ENCODE assay signal across 19 cellular contexts in the genomic region with DNA sequence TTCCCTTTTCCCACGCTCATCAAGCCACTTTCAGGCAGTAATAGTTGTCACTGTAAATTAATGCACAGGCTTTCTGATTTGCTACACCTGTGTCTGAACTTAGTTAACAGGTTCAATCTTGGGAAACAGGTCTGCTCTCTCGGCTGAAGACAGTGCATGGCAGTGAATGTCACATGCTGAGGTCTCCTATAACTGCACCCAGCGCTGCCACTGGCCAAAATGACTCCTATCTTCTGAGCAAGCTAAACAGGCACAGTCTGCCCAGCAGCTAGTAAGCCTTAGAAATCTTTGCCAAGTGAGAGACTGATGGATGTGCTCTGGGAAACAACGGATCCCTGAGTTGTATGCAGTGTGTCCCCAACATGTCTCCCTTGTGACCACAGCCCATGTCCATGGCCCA. TPM values are rescaled to one million over a fixed set of nuclear protein-coding genes. Genes with fewer than 3 reads are reported as not detected.
DNase-seq lines count a peak whose midpoint lies in the region; ATAC-seq and TF ChIP-seq lines count a peak whose summit lies in the region.
"Had no signal": no experiment of that assay in that cellular context is flagged by ENCODE, and none has a peak within 500 bp of the region (broad histone marks: within the 10 kb centered on the region; RNA-seq: fewer than 3 reads in every experiment).

No MANE protein-coding gene starts in this region.

- ATAC-seq in CD8-positive, alpha-beta T cell = no peak
- peak; percentile 88 for ATAC-seq in esophagus mucosa
- no peak for ATAC-seq in upper lobe of left lung (ENCODE audit: low FRiP score in 2 of 2)
- ATAC-seq: activated T-cell treated with anti-CD3 and anti-CD28 coated beads, Interleukin-2, amount 50 U/mL, for 72 hours; GM12878; left colon had no signal

- no peak for TF ChIP-seq POLR2A in upper lobe of left lung (IDR thresholded peaks at IDR 0.05)

- intact Hi-C loops in CD8-positive, alpha-beta T cell (cut with DNase I, micrococcal nuclease) = no loop called here

- peaks cover 14% of the 10 kb centered on the region for H3K36me3 Mint-ChIP-seq in CD8-positive, alpha-beta T cell

- H4K12ac ChIP-seq in trophoblast cell (ENCODE audit: low read depth, low read length) = no peak overlapping the region

- TF ChIP-seq EP300 in upper lobe of left lung (IDR thresholded peaks at IDR 0.05) = no peak

- H3K9ac ChIP-seq in SU-DHL-6 (ENCODE audit: low read length) (no peak overlapping the region), trophoblast cell (ENCODE audit: low read length) (no peak overlapping the region)
- H3K9ac ChIP-seq: SK-N-SH had no signal

- WGBS in trophoblast cell (ENCODE audit: extremely low coverage, insufficient coverage, insufficient read length) = 100% methylated on average over 1 of the region's 4 CpGs
- 93 to 99% methylated on average over 4 of the region's 4 CpGs for WGBS in upper lobe of left lung, 2 donors

- H3K9me2 ChIP-seq in SU-DHL-6 (replicated peaks; ENCODE audit: insufficient read depth, low read length) = no peaks in the 10 kb centered on the region
- H3K9me2 ChIP-seq: SK-N-SH had no signal

- H3F3A ChIP-seq in SU-DHL-6 (ENCODE audit: insufficient read depth) = peaks cover 12% of the 10 kb centered on the region; the same call in 1 of the 2 replicates

- H3K79me1 ChIP-seq in trophoblast cell (ENCODE audit: low read length) = peaks cover 3% of the 10 kb centered on the region

- H3K4me2 ChIP-seq in SU-DHL-6 (ENCODE audit: low read depth, low read length, poor library complexity, severe bottlenecking) = no peak overlapping the region
- H3K4me2 ChIP-seq in trophoblast cell (ENCODE audit: low read length) = no peak overlapping the region
- H3K4me2 ChIP-seq: hepatocyte, SK-N-SH had no signal

- peak overlapping the region; percentile 71 for H3K27ac Mint-ChIP-seq in CD8-positive, alpha-beta T cell
- H3K27ac Mint-ChIP-seq: activated T-cell treated with anti-CD3 and anti-CD28 coated beads, Interleukin-2, amount 50 U/mL, for 72 hours had no signal

- peak overlapping the region; percentile 29 for H2AK5ac ChIP-seq in trophoblast cell (ENCODE audit: low read length)

- DNase-seq in CD8-positive, alpha-beta T cell = no peak
- no peak for DNase-seq in trophoblast cell
- DNase-seq in GM19238 (ENCODE audit: insufficient read length, low spot score) = no peak
- DNase-seq in upper lobe of left lung = no peak
- no peak for DNase-seq in SW480 (ENCODE audit: low spot score)
- DNase-seq: activated CD4-positive, alpha-beta T cell treated with anti-CD3 and anti-CD28 coated beads, Interleukin-2, amount 50 U/mL, for 48 hours; activated T-cell treated with anti-CD3 and anti-CD28 coated beads, Interleukin-2, amount 50 U/mL, for 72 hours; amniotic stem cell; GDM1; KG1; left colon; SK-N-SH had no signal

- H3K4ac ChIP-seq in trophoblast cell (ENCODE audit: low read depth, low read length) = no peak overlapping the region

- H3K18ac ChIP-seq in trophoblast cell (ENCODE audit: low read length) = peak overlapping the region; percentile 57

- H3K4me3 ChIP-seq in CD8-positive, alpha-beta T cell (ENCODE audit: low read depth, low read length) = no peak overlapping the region
- H3K4me3 ChIP-seq in SU-DHL-6 (ENCODE audit: insufficient read depth, low read length, poor library complexity, severe bottlenecking) (no peak overlapping the region), trophoblast cell (ENCODE audit: low read depth, low read length) (no peak overlapping the region), upper lobe of left lung (no peak overlapping the region)
- H3K4me3 ChIP-seq: GM12878, hepatocyte, pancreas had no signal

- CTCF ChIA-PET in CD8-positive, alpha-beta T cell (lab: Charles Lee) = no interaction called here

- H3K27me3 ChIP-seq in CD8-positive, alpha-beta T cell (ENCODE audit: insufficient read depth, low read length) = no peaks in the 10 kb centered on the region
- no peaks in the 10 kb centered on the region for H3K27me3 ChIP-seq in SU-DHL-6 (ENCODE audit: low read length)
- H3K27me3 ChIP-seq in trophoblast cell (ENCODE audit: insufficient read depth, low read length) = no peaks in the 10 kb centered on the region
- no peaks in the 10 kb centered on the region for H3K27me3 ChIP-seq in upper lobe of left lung
- H3K27me3 ChIP-seq: hepatocyte, pancreas had no signal

- no peak overlapping the region for H3K14ac ChIP-seq in trophoblast cell (ENCODE audit: low read length)

- no peak overlapping the region for H3K27ac ChIP-seq in CD8-positive, alpha-beta T cell (ENCODE audit: low read depth, low read length)
- H3K27ac ChIP-seq in SU-DHL-6 (ENCODE audit: low read depth, low read length) = peak overlapping the region; percentile 50; the same call in 1 of the 2 replicates
- no peak overlapping the region for H3K27ac ChIP-seq in trophoblast cell (ENCODE audit: low read depth, low read length)
- no peak overlapping the region for H3K27ac ChIP-seq in upper lobe of left lung
- H3K27ac ChIP-seq: hepatocyte, HL-60, pancreas had no signal

- no peak overlapping the region for H2BK5ac ChIP-seq in trophoblast cell (ENCODE audit: low read depth, low read length, poor library complexity)

- H2AFZ ChIP-seq in SU-DHL-6 (ENCODE audit: low read depth, low read length, severe bottlenecking) = no peak overlapping the region
- no peak overlapping the region for H2AFZ ChIP-seq in trophoblast cell (ENCODE audit: insufficient read depth, low read length, poor library complexity)
- H2AFZ ChIP-seq: hepatocyte had no signal

- H3K4me3 Mint-ChIP-seq in CD8-positive, alpha-beta T cell = no peak overlapping the region
- H3K4me3 Mint-ChIP-seq: central memory CD8-positive, alpha-beta T cell had no signal

- no peaks in the 10 kb centered on the region for H3K9me3 ChIP-seq in CD8-positive, alpha-beta T cell (ENCODE audit: low read length)
- H3K9me3 ChIP-seq in SU-DHL-6 (ENCODE audit: insufficient read depth, low read length) (no peaks in the 10 kb centered on the region), trophoblast cell (ENCODE audit: insufficient read depth, low read depth, low read length) (no peaks in the 10 kb centered on the region), upper lobe of left lung (no peaks in the 10 kb centered on the region)
- H3K9me3 ChIP-seq: pancreas, SK-N-SH had no signal

- no peaks in the 10 kb centered on the region for H3K27me3 Mint-ChIP-seq in CD8-positive, alpha-beta T cell (ENCODE audit: low read depth)
- H3K27me3 Mint-ChIP-seq: central memory CD8-positive, alpha-beta T cell had no signal

- H4K20me1 ChIP-seq in SU-DHL-6 (ENCODE audit: low read depth, low read length) = no peaks in the 10 kb centered on the region

- H4K8ac ChIP-seq in trophoblast cell (ENCODE audit: low read depth, low read length) = no peak overlapping the region

- no peak for TF ChIP-seq CTCF in CD8-positive, alpha-beta T cell (IDR thresholded peaks at IDR 0.05)
- no peak for TF ChIP-seq CTCF in SU-DHL-6 (IDR thresholded peaks at IDR 0.05; ENCODE audit: insufficient read depth, low read length, poor library complexity, severe bottlenecking)
- TF ChIP-seq CTCF in upper lobe of left lung (IDR thresholded peaks at IDR 0.05) = no peak

- peak overlapping the region; percentile 50 for H2BK12ac ChIP-seq in trophoblast cell (ENCODE audit: low read length)

- peak overlapping the region; percentile 53 for H2BK120ac ChIP-seq in trophoblast cell (ENCODE audit: insufficient read depth, low read length, poor library complexity)

- peaks cover 68% of the 10 kb centered on the region for H3K4me1 Mint-ChIP-seq in CD8-positive, alpha-beta T cell (ENCODE audit: low read depth)

- no peaks in the 10 kb centered on the region for H3K36me3 ChIP-seq in CD8-positive, alpha-beta T cell (ENCODE audit: insufficient read depth, low read length)
- H3K36me3 ChIP-seq in SU-DHL-6 (ENCODE audit: low read length) (no peaks in the 10 kb centered on the region), trophoblast cell (ENCODE audit: control insufficient read depth in 1 of 2, insufficient read depth in 2 of 2, low read length in 2 of 2) (no peaks in the 10 kb centered on the region), upper lobe of left lung (no peaks in the 10 kb centered on the region)
- H3K36me3 ChIP-seq: pancreas had no signal

- H3K4me1 ChIP-seq in CD8-positive, alpha-beta T cell (ENCODE audit: insufficient read depth, low read length) = peaks cover 39% of the 10 kb centered on the region
- H3K4me1 ChIP-seq in trophoblast cell (ENCODE audit: control insufficient read depth in 1 of 2, insufficient read depth in 2 of 2, low read length in 2 of 2) (peaks cover 0 to 10% of the 10 kb centered on the region in 2 experiments), upper lobe of left lung (peaks cover 0 to 22% (median 16%) of the 10 kb centered on the region in 4 donors)
- H3K4me1 ChIP-seq: pancreas had no signal

- H4K91ac ChIP-seq in trophoblast cell (ENCODE audit: low read depth, low read length) = peak overlapping the region; percentile 62

- H3K9me3 Mint-ChIP-seq in CD8-positive, alpha-beta T cell = no peaks in the 10 kb centered on the region
- H3K9me3 Mint-ChIP-seq: activated T-cell treated with anti-CD3 and anti-CD28 coated beads, Interleukin-2, amount 50 U/mL, for 72 hours had no signal

- H3K79me2 ChIP-seq in SU-DHL-6 (ENCODE audit: insufficient read depth, low read length) (no peaks in the 10 kb centered on the region), trophoblast cell (ENCODE audit: control insufficient read depth, insufficient read depth, low read length, poor library complexity) (no peaks in the 10 kb centered on the region)
- H3K79me2 ChIP-seq: hepatocyte had no signal

- POLR2A ChIA-PET in CD8-positive, alpha-beta T cell (lab: Charles Lee) = no interaction called here

- H3K23ac ChIP-seq in trophoblast cell (ENCODE audit: low read length) = no peak overlapping the region

RNA-seq across cellular contexts. Expression of a gene that starts 25.2 kb away (rescaled TPM):
- 100 to 1,000 TPM; 134 to 139 TPM for total RNA-seq in CD8-positive, alpha-beta T cell
- total RNA-seq in esophagus mucosa = 40.5 TPM
- 55.1 and 55.6 TPM in 2 replicates for polyA plus RNA-seq in trophoblast cell (2013)
- total RNA-seq in upper lobe of left lung = 100 to 1,000 TPM in 2 of 6 donors, 10 to 100 TPM in 4; 63.4 to 115 (median 77.2) TPM
